Comparison of ENCODE assay signal across 12 cellular contexts in the genomic region with DNA sequence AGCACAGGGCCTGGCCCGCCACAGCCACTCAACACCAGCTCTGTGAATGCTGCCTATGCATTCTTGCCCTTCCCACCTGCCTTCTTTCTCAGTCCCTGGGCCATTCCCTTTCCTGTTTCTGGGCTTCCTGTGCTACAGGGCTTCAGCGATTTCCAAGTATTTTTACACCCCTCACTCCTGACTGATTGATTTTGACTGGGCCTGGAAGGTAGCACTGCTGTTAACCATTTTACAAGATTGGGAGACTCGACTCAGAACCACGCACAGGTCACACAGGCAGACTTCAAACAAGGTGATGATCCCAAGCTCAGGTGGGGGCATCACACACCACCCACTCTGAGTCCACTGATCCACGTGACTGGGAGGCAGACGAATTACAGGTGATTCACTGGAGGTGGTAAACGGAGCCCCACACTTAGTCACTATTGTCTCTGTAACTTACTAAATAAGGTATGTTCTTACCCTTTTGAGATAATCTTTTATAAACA. TPM values are rescaled to one million over a fixed set of nuclear protein-coding genes. Genes with fewer than 3 reads are reported as not detected.
DNase-seq lines count a peak whose midpoint lies in the region; ATAC-seq and TF ChIP-seq lines count a peak whose summit lies in the region.
"Had no signal": no experiment of that assay in that cellular context is flagged by ENCODE, and none has a peak within 500 bp of the region (broad histone marks: within the 10 kb centered on the region; RNA-seq: fewer than 3 reads in every experiment).

No MANE protein-coding gene starts in this region.

- H3K4me1 Mint-ChIP-seq in T-helper 17 cell, result no peaks in the 10 kb centered on the region

- H3K27me3 Mint-ChIP-seq in T-helper 17 cell, result peaks cover 48% of the 10 kb centered on the region

- no peaks in the 10 kb centered on the region for H3K27me3 ChIP-seq in HUES48 (ENCODE audit: control insufficient read depth, insufficient read depth, low read length)
- no peaks in the 10 kb centered on the region for H3K27me3 ChIP-seq in stomach

- H3K4me1 ChIP-seq in HUES48 (ENCODE audit: control insufficient read depth, insufficient read depth, low read length) (no peaks in the 10 kb centered on the region), stomach (peaks cover 0 to 55% (median 29%) of the 10 kb centered on the region in 4 donors)

- H3K27ac Mint-ChIP-seq in T-helper 17 cell, result peak overlapping the region; percentile 60
- H3K27ac Mint-ChIP-seq: stimulated activated naive CD8-positive, alpha-beta T cell treated with anti-CD3 and anti-CD28 coated beads, Interleukin-15, Interleukin-2, amounts not matched to agents 100 ng/mL and 50 ng/mL, for 24 hours had no signal

- peak overlapping the region; percentile 33 for H3K27ac ChIP-seq in HUES48 (ENCODE audit: low read depth, low read length)
- peak overlapping the region; percentile 75 to 93 (median 82) for H3K27ac ChIP-seq in stomach
- no peak overlapping the region for H3K27ac ChIP-seq in substantia nigra (ENCODE audit: low read depth, low read length, poor library complexity, severe bottlenecking)
- H3K27ac ChIP-seq: WERI-Rb-1 had no signal

- no peaks in the 10 kb centered on the region for H3K9me3 ChIP-seq in HUES48 (ENCODE audit: control insufficient read depth, insufficient read depth, low read length)
- no peaks in the 10 kb centered on the region for H3K9me3 ChIP-seq in T-helper 17 cell (ENCODE audit: control insufficient read depth, low read length, poor library complexity, severe bottlenecking)
- H3K9me3 ChIP-seq in stomach, result no peaks in the 10 kb centered on the region

- no peak overlapping the region for H3K9ac ChIP-seq in HUES48 (ENCODE audit: low read depth, low read length)

- no peaks in the 10 kb centered on the region for H3K36me3 Mint-ChIP-seq in T-helper 17 cell (ENCODE audit: low read depth)

- H3K4me3 ChIP-seq in HUES48 (ENCODE audit: low read depth, low read length) (no peak overlapping the region), stomach (no peak overlapping the region)

- no peak for ATAC-seq in T-helper 17 cell

- WGBS in stomach, 5 donors, result 44 to 56% (median 46%) methylated on average over 7 of the region's 7 CpGs

- no peaks in the 10 kb centered on the region for H3K36me3 ChIP-seq in HUES48 (ENCODE audit: control insufficient read depth, insufficient read depth, low read length)
- no peaks in the 10 kb centered on the region for H3K36me3 ChIP-seq in stomach
- H3K36me3 ChIP-seq: WERI-Rb-1 had no signal

- no peak for TF ChIP-seq POLR2A in stomach (IDR thresholded peaks at IDR 0.05)

- no peak for DNase-seq in T-helper 17 cell
- peak; percentile 93 for DNase-seq in kidney tubule cell (ENCODE audit: low spot score)
- no peak for DNase-seq in stomach
- DNase-seq in NCI-H2227 treated with DMSO at 0.1 percent for 48 hours (lab: John Stamatoyannopoulos, UW), result no peak
- no peak for DNase-seq in globus pallidus (ENCODE audit: low spot score)
- no peak for DNase-seq in substantia nigra (lab: John Stamatoyannopoulos, UW)
- DNase-seq: effector CD4-positive, alpha-beta T cell; head of caudate nucleus; SHP77; WERI-Rb-1 had no signal

- intact Hi-C loops in stomach (cut with DNase I; ENCODE audit: low total_unique reads), result no loop called here

- TF ChIP-seq EP300 in stomach (IDR thresholded peaks at IDR 0.05), result no peak

- no peak overlapping the region for H3K4me3 Mint-ChIP-seq in T-helper 17 cell
- H3K4me3 Mint-ChIP-seq: stimulated activated naive CD8-positive, alpha-beta T cell treated with anti-CD3 and anti-CD28 coated beads, Interleukin-15, Interleukin-2, amounts not matched to agents 100 ng/mL and 50 ng/mL, for 24 hours had no signal

- TF ChIP-seq CTCF in stomach (IDR thresholded peaks at IDR 0.05), result no peak

RNA-seq across cellular contexts. Expression of gene PTPN3, which starts 21.3 kb away (rescaled TPM):
- total RNA-seq in T-helper 17 cell, result not detected
- 10 to 100 TPM in 4 of 5 donors, 1 to 10 TPM in 1; 4.7 to 16.7 (median 13.4) TPM for total RNA-seq in stomach
- 10 to 100 TPM in 2 of 3 donors, 1 to 10 TPM in 1; 8.0 to 14.4 (median 10.4) TPM for polyA plus RNA-seq in stomach

Comparison
In these comparisons a context has a peak if more than half of its experiments do, and no peak if none do; other contexts are left out.
1. RNA of gene PTPN3, which starts 21.3 kb away (total RNA-seq): 4.7 to 16.7 TPM in stomach; not detected in T-helper 17 cell; every median in the first group is over 4 times any median in the second.